In genomic region chr3:124786491-124787241, GRCh38 we compare ENCODE assay signal across 8 cellular contexts. TPM values are rescaled to one million over a fixed set of nuclear protein-coding genes. Genes with fewer than 3 reads are reported as not detected.
DNase-seq lines count a peak whose midpoint lies in the region; ATAC-seq, FAIRE-seq and TF ChIP-seq lines count a peak whose summit lies in the region.

No MANE protein-coding gene starts in this region.

- ATAC-seq in PC-3: peak; percentile 81
- peak in 3 of 4 donors; percentile 25 to 41 (median 26) for ATAC-seq in pancreas

- no TSS peak for BruUV-seq in PC-3 (replicated peaks; lab: Mats Ljungman, UMichigan)

- POLR2A ChIA-PET in PC-3 (lab: Charles Lee; ENCODE audit: unreplicated experiment): no interaction called here

- TF ChIP-seq EP300 in esophagus muscularis mucosa (IDR thresholded peaks at IDR 0.05): no peak

- H3F3A ChIP-seq in PC-3 (ENCODE audit: low read length, unreplicated experiment): no peaks in the 10 kb centered on the region

- 78% methylated on average over 6 of the region's 6 CpGs for WGBS in esophagus muscularis mucosa
- WGBS in pancreas, 2 donors: 74 to 84% methylated on average over 6 of the region's 6 CpGs

- H3K27me3 ChIP-seq in PC-3 (ENCODE audit: low read length): no peaks in the 10 kb centered on the region
- no peaks in the 10 kb centered on the region for H3K27me3 ChIP-seq in esophagus muscularis mucosa
- H3K27me3 ChIP-seq in pancreas: no peaks in the 10 kb centered on the region

- no peak overlapping the region for H2AFZ ChIP-seq in PC-3 (ENCODE audit: low read length)

- H3K4me2 ChIP-seq in PC-3 (ENCODE audit: low read length): no peak overlapping the region

- intact Hi-C loops in PC-3 (cut with micrococcal nuclease) (loop anchor here (1.0 to 2.0 kb wide), 3 partner anchors 50 to 115 kb away; no protein-coding TSS in a partner anchor), esophagus muscularis mucosa (cut with DNase I) (no loop called here), pancreas (cut with DNase I) (no loop called here)

- no peak for TF ChIP-seq POLR2A in esophagus muscularis mucosa (IDR thresholded peaks at IDR 0.05; ENCODE audit: low read depth)

- no peaks in the 10 kb centered on the region for H4K20me1 ChIP-seq in PC-3 (ENCODE audit: low read length)

- no peaks in the 10 kb centered on the region for H3K79me2 ChIP-seq in PC-3 (ENCODE audit: low read length)

- CTCF ChIA-PET in PC-3 (lab: Charles Lee): interaction anchor here (0.6 to 2.0 kb wide), 4 partner anchors 26 to 115 kb away, joined by 3 to 20 read pairs (median 4); no protein-coding TSS in a partner anchor

- no peaks in the 10 kb centered on the region for H3K9me3 ChIP-seq in PC-3 (ENCODE audit: low read length)
- H3K9me3 ChIP-seq in esophagus muscularis mucosa: no peaks in the 10 kb centered on the region
- no peaks in the 10 kb centered on the region for H3K9me3 ChIP-seq in pancreas

- FAIRE-seq in pancreas (lab: Jason Lieb, UNC): no peak

- no peaks in the 10 kb centered on the region for H3K9me2 ChIP-seq in PC-3 (replicated peaks; ENCODE audit: low read length)

- 0 out of 2 replicates have a peak overlapping the region, but pooled peaks have one; percentile 7 for H3K9ac ChIP-seq in PC-3 (ENCODE audit: low read length)

- H3K4me3 ChIP-seq in PC-3 (ENCODE audit: low read length) (no peak overlapping the region), esophagus muscularis mucosa (no peak overlapping the region), pancreas (no peak overlapping the region)

- peaks cover 6% of the 10 kb centered on the region for H3K4me1 ChIP-seq in PC-3 (ENCODE audit: insufficient read depth, low read length)
- peaks cover 39 to 59% (median 53%) of the 10 kb centered on the region in 4 donors for H3K4me1 ChIP-seq in esophagus muscularis mucosa
- H3K4me1 ChIP-seq in pancreas: peaks cover 0 to 3% (median 0%) of the 10 kb centered on the region in 3 donors

- DNase-seq in COLO829 (ENCODE audit: low spot score) (peak; percentile 50), PC-3 (peak; percentile 68), esophagus muscularis mucosa (ENCODE audit: extremely low spot score) (no peak), pancreas (no peak), NCI-H2227 (lab: John Stamatoyannopoulos, UW; ENCODE audit: unreplicated experiment) (no peak), H4 (ENCODE audit: low spot score) (no peak), T-helper 2 cell (no peak)
- DNase-seq in activated effector memory CD4-positive, alpha-beta T cell treated with anti-CD3 and anti-CD28 coated beads, Interleukin-2, amount 50 U/mL, for 16 hours: no peak

- TF ChIP-seq CTCF in PC-3 (conservative IDR thresholded peaks at IDR 0.05; ENCODE audit: low read depth, low read length) (peak; percentile 66), esophagus muscularis mucosa (IDR thresholded peaks at IDR 0.05) (peak; percentile 46 to 56 (median 50)), pancreas (IDR thresholded peaks at IDR 0.05) (no peak)

- H3K36me3 ChIP-seq in PC-3 (ENCODE audit: low read depth, low read length) (no peaks in the 10 kb centered on the region), esophagus muscularis mucosa (peaks cover 0 to 6% (median 0%) of the 10 kb centered on the region in 4 donors), pancreas (no peaks in the 10 kb centered on the region)

- H3K27ac ChIP-seq in PC-3 (ENCODE audit: low read length): peak overlapping the region; percentile 37
- H3K27ac ChIP-seq in esophagus muscularis mucosa (replicated peaks in 1 of 4): peak overlapping the region; percentile 58 to 70 (median 66)
- no peak overlapping the region for H3K27ac ChIP-seq in pancreas

RNA-seq across cellular contexts. Expression of gene UMPS, which starts 56.4 kb away (rescaled TPM):
- total RNA-seq in PC-3 (2014; rRNA removed) (38.4 and 63.5 TPM in 2 replicates), esophagus muscularis mucosa (10 to 100 TPM in 3 of 4 donors, 1 to 10 TPM in 1; 9.1 to 34.3 (median 21.1) TPM), pancreas (10 to 100 TPM; 10.6 to 20.1 (median 14.6) TPM)
- 10 to 100 TPM in 1 of 2 donors, 1 to 10 TPM in 1; 6.6 to 10.3 TPM for polyA plus RNA-seq in pancreas
- total RNA-seq in H4 (2014; rRNA removed; shearing (Covaris generic)): 44.7 and 51.0 TPM in 2 replicates

Comparison
In these comparisons a context has a peak if more than half of its experiments do, and no peak if none do; other contexts are left out.
1. DNase-seq: peak in COLO829 (single experiment) and PC-3 (single experiment); none in esophagus muscularis mucosa (single experiment), pancreas (0 of 6), NCI-H2227 (single experiment), H4 (single experiment), activated effector memory CD4-positive, alpha-beta T cell treated with anti-CD3 and anti-CD28 coated beads, Interleukin-2, amount 50 U/mL, for 16 hours (single experiment) and T-helper 2 cell (0 of 5).
2. H3K27ac ChIP-seq: peak in PC-3 (single experiment) and esophagus muscularis mucosa (4 of 4); none in pancreas (0 of 4).
3. CTCF ChIP-seq: peak in PC-3 (single experiment) and esophagus muscularis mucosa (3 of 3); none in pancreas (0 of 4).